ENCODE assay signal across 1 cellular context in genomic region chrX:41481264-41482109, GRCh38.
TF ChIP-seq lines count a peak whose summit lies in the region.

No MANE protein-coding gene starts in this region.

TF ChIP-seq in GM23338, 12 proteins besides CTCF, POLR2A, EP300 and RAD21 (continued from another document):
- no peak for TF ChIP-seq ZNF331 (CRISPR knock-in tag; IDR thresholded peaks at IDR 0.05; ENCODE audit: low read depth)
